In genomic region chr9:108356806-108357205, GRCh38 we compare ENCODE assay signal across 32 cellular contexts.
"Had no signal": no experiment of that assay in that cellular context is flagged by ENCODE, and none has a peak within 500 bp of the region (broad histone marks: within the 10 kb centered on the region; RNA-seq: fewer than 3 reads in every experiment).

No MANE protein-coding gene starts in this region.

- H3K4me2 ChIP-seq: PC-9 had no signal

- H3K4me3 ChIP-seq: adrenal gland, body of pancreas, PC-9 had no signal

- H2AFZ ChIP-seq: PC-9 had no signal

- H3K27me3 ChIP-seq: adrenal gland, body of pancreas had no signal

- H3K27ac ChIP-seq: adrenal gland, body of pancreas, PC-9, VCaP had no signal

- DNase-seq: activated B cell treated with CpG ODN at 0.5 μM for 24 hours; activated CD4-positive, alpha-beta memory T cell treated with anti-CD3 and anti-CD28 coated beads for 36 hours; activated CD4-positive, alpha-beta T cell treated with anti-CD3 and anti-CD28 coated beads for 4 hours; activated CD4-positive, alpha-beta T cell treated with anti-CD3 and anti-CD28 coated beads, Interleukin-2, amount 50 U/mL, for 1 hour; activated CD4-positive, CD25-positive, alpha-beta regulatory T cell treated with anti-CD3 and anti-CD28 coated beads, Interleukin-2, amount 50 U/mL, for 72 hours; activated CD8-positive, alpha-beta memory T cell treated with anti-CD3 and anti-CD28 coated beads, Interleukin-2, amount 50 U/mL, for 4 hours; activated gamma-delta T cell treated with Interleukin-2 at 50 U/mL for 16 hours; activated naive CD4-positive, alpha-beta T cell treated with anti-CD3 and anti-CD28 coated beads for 36 hours; activated T-cell treated with anti-CD3 and anti-CD28 coated beads for 4 hours; activated T-cell treated with anti-CD3 and anti-CD28 coated beads, Interleukin-2, amount 50 U/mL, for 4 hours; adrenal gland; body of pancreas; caudate nucleus; cerebellar nuclear complex; Kasumi-1; NCI-H1105; NCI-H1417 treated with DMSO at 0.1 percent for 48 hours; NCI-H187 treated with DMSO at 0.1 percent for 48 hours; NCI-H2081; NCI-H345; NCI-H524 treated with DMSO at 0.1 percent for 48 hours; NCI-H748 treated with DMSO at 0.1 percent for 48 hours; PC-9; Right ventricle myocardium superior; SW 1271; T-helper 1 cell; T-helper 2 cell; T-helper 9 cell had no signal

- H3K4me1 ChIP-seq: adrenal gland, body of pancreas had no signal

- H3K36me3 ChIP-seq: adrenal gland had no signal

- FAIRE-seq: astrocyte, bronchial epithelial cell, RCC 7860 had no signal

- H3K9me3 ChIP-seq: adrenal gland, body of pancreas had no signal
